In the genomic region with DNA sequence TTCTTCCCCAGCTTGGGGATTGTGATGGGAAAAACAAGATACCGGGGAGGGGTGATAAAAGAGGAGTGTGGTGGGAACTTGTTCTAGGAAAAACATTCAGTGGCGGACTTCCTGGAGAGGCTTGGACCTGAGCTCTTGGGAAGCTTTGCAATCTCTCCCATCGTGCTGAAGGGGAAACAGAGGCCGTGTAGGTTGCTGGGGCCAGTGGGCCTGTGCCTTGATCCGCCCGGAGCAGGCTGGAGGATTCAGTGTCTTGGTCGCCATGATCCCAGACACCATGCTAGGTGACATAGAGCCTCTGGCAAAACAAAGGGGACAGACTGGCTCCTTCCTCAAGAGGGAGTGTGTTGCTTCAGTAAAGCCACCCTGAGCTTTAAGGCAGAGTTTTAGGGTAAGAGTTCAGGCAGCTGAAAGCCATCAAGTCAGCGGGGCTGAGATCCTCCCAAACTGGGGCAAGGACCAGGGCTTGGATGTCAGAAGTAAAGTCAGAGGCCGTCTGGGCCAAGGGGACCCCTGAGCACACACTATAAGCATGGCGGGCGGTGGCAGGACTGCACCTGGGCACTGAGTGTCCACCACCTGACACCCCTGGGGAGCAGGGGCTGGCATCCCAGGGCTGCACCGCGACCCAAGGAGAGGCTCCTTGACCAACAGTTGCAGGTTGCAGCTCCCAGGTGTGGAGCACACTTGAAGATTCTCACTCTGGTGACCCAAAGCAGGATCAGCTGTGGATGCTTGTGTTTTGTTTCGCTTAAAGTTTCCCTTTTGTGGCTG, we compare ENCODE assay signal across 12 cellular contexts.
"Had no signal": no experiment of that assay in that cellular context is flagged by ENCODE, and none has a peak within 500 bp of the region (broad histone marks: within the 10 kb centered on the region; RNA-seq: fewer than 3 reads in every experiment).

No MANE protein-coding gene starts in this region.

- H3K4me3 Mint-ChIP-seq: activated naive CD4-positive, alpha-beta T cell treated with anti-CD3 and anti-CD28 coated beads for 36 hours; activated naive CD8-positive, alpha-beta T cell treated with anti-CD3 and anti-CD28 coated beads, Interleukin-2, amount 50 U/mL, for 24 hours; dendritic cell treated with granulocyte-macrophage colony-stimulating factor and Interleukin-4, amounts not matched to agents 40 ng/mL and 50 ng/mL, for 4 days; neural crest cell; stimulated activated naive B cell treated with anti-CD40 and anti-IgM and Interleukin-4, amounts not matched to agents 10 μg/mL and 1 μg/mL and 100 μg/mL, for 72 hours had no signal

- H3K9me3 Mint-ChIP-seq: activated naive CD4-positive, alpha-beta T cell treated with anti-CD3 and anti-CD28 coated beads for 36 hours; activated naive CD8-positive, alpha-beta T cell treated with anti-CD3 and anti-CD28 coated beads, Interleukin-2, amount 50 U/mL, for 24 hours had no signal

- H3K4me1 ChIP-seq: pancreas had no signal

- H3K27ac ChIP-seq: gastroesophageal sphincter, heart right ventricle, pancreas, tibial nerve had no signal

- DNase-seq: activated CD4-positive, alpha-beta T cell treated with anti-CD3 and anti-CD28 coated beads, Interleukin-2, amount 50 U/mL, for 48 hours; activated naive CD4-positive, alpha-beta T cell treated with anti-CD3 and anti-CD28 coated beads for 36 hours; activated naive CD8-positive, alpha-beta T cell treated with anti-CD3 and anti-CD28 coated beads, Interleukin-2, amount 50 U/mL, for 24 hours; heart right ventricle; left colon; stimulated activated CD4-positive, alpha-beta T cell treated with anti-CD3 and anti-CD28 coated beads, Interleukin-2, amount 100 ng/mL, for 48 hours; stimulated activated naive B cell treated with anti-CD40 and anti-IgM and Interleukin-4, amounts not matched to agents 10 μg/mL and 1 μg/mL and 100 μg/mL, for 72 hours had no signal

- H3K36me3 ChIP-seq: gastroesophageal sphincter, heart right ventricle, pancreas, tibial nerve had no signal

- H3K9me3 ChIP-seq: gastroesophageal sphincter, heart right ventricle, pancreas, tibial nerve had no signal

- H3K27me3 ChIP-seq: gastroesophageal sphincter, pancreas, tibial nerve had no signal

- H3K27ac Mint-ChIP-seq: activated naive CD4-positive, alpha-beta T cell treated with anti-CD3 and anti-CD28 coated beads for 36 hours; activated naive CD8-positive, alpha-beta T cell treated with anti-CD3 and anti-CD28 coated beads, Interleukin-2, amount 50 U/mL, for 24 hours; dendritic cell treated with granulocyte-macrophage colony-stimulating factor and Interleukin-4, amounts not matched to agents 40 ng/mL and 50 ng/mL, for 4 days; stimulated activated naive B cell treated with anti-CD40 and anti-IgM and Interleukin-4, amounts not matched to agents 10 μg/mL and 1 μg/mL and 100 μg/mL, for 72 hours had no signal

- H3K4me3 ChIP-seq: gastroesophageal sphincter, heart right ventricle, pancreas, tibial nerve had no signal

- ATAC-seq: activated naive CD8-positive, alpha-beta T cell treated with anti-CD3 and anti-CD28 coated beads, Interleukin-2, amount 50 U/mL, for 24 hours; gastroesophageal sphincter; heart right ventricle; left colon; pancreas; stimulated activated naive B cell treated with anti-CD40 and anti-IgM and Interleukin-4, amounts not matched to agents 10 μg/mL and 1 μg/mL and 100 μg/mL, for 72 hours had no signal
